In the genomic region with DNA sequence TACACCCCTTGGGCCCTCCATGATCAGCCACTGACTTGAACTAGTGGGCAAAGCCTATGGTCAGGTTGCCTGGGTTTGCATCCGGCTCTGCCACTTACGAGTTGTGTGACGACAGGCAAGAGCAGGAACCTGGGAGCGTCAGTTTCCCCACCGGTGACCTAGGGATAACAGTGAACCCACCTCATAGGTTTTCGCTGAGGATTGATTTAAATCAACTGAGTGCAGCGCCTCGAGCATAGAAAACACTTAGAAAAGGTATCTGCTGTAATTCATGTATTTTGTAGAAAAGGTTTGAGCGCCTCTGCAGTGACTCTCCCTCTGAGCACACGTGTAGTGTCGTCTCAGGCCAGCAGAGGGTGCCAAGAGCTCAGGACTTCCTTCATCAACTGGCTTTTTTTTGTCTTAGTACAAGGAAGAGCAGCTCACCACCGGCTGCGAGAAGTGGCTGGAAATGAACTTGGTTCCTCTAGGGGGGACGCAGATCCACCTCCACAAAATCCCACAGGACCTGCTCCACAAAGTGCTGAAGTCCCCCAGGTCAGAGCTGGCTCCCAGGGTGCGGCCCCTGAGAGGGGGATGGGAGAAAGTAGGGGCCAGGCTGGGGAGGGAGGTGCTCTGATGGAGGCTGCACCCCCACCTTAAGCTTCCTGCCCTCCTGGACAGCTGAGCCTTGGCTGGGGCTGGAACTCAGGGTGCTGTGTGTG, we compare ENCODE assay signal across 1 cellular context.
A peak's percentile ranks its signal among the peaks of the same experiment; 100 is the strongest.
TF ChIP-seq lines count a peak whose summit lies in the region.

No MANE protein-coding gene starts in this region.

TF ChIP-seq in HepG2, 621 proteins besides CTCF, POLR2A, EP300 and RAD21 (continued from another document and continues in another):
- TF ChIP-seq ZHX2 (IDR thresholded peaks at IDR 0.05; ENCODE audit: low read depth) (no peak), ZHX2 (CRISPR knock-in tag; IDR thresholded peaks at IDR 0.05; ENCODE audit: borderline replicate concordance) (0 out of 2 replicates have a peak, but pooled peaks have one; percentile 45), GATAD1 (CRISPR knock-in tag; IDR thresholded peaks at IDR 0.05) (no peak), ELF3 (CRISPR knock-in tag; IDR thresholded peaks at IDR 0.05) (peak; percentile 86), ZNF263 (CRISPR knock-in tag; IDR thresholded peaks at IDR 0.05) (peak; percentile 57; the same call in 1 of the 2 replicates), ZNF256 (CRISPR knock-in tag; conservative IDR thresholded peaks at IDR 0.05) (0 out of 2 replicates have a peak, but pooled peaks have one; percentile 47), ZNF224 (CRISPR knock-in tag; IDR thresholded peaks at IDR 0.05) (no peak), ZBTB40 (IDR thresholded peaks at IDR 0.05) (no peak), ZBTB40 (CRISPR knock-in tag; IDR thresholded peaks at IDR 0.05) (no peak), GFI1 (CRISPR knock-in tag; IDR thresholded peaks at IDR 0.05; ENCODE audit: borderline replicate concordance) (no peak), ZNF775 (CRISPR knock-in tag; IDR thresholded peaks at IDR 0.05; ENCODE audit: borderline replicate concordance) (no peak), HIVEP1 (CRISPR knock-in tag; IDR thresholded peaks at IDR 0.05) (no peak), ZNF841 (CRISPR knock-in tag; IDR thresholded peaks at IDR 0.05; ENCODE audit: borderline replicate concordance) (no peak), PHB2 (IDR thresholded peaks at IDR 0.05; ENCODE audit: partially characterized antibody) (no peak), NR1H2 (CRISPR knock-in tag; IDR thresholded peaks at IDR 0.05; ENCODE audit: borderline replicate concordance, low read depth) (no peak), ZFP37 (CRISPR knock-in tag; IDR thresholded peaks at IDR 0.05; ENCODE audit: borderline replicate concordance) (0 out of 2 replicates have a peak, but pooled peaks have one; percentile 32), SETDB1 (CRISPR knock-in tag; IDR thresholded peaks at IDR 0.05; ENCODE audit: borderline replicate concordance) (no peak), ZNF138 (CRISPR knock-in tag; IDR thresholded peaks at IDR 0.05; ENCODE audit: low read depth) (no peak), TAF15 (IDR thresholded peaks at IDR 0.05; ENCODE audit: low read depth, low read length, poor library complexity, severe bottlenecking) (no peak), ZNF276 (CRISPR knock-in tag; IDR thresholded peaks at IDR 0.05; ENCODE audit: low read depth) (no peak), ZFP36 (IDR thresholded peaks at IDR 0.05; ENCODE audit: borderline replicate concordance, low read depth, low read length, partially characterized antibody) (peak; percentile 44), FOXM1 (CRISPR knock-in tag; IDR thresholded peaks at IDR 0.05) (no peak), TMF1 (CRISPR knock-in tag; IDR thresholded peaks at IDR 0.05; ENCODE audit: low read depth) (no peak), ZBTB20 (CRISPR knock-in tag; IDR thresholded peaks at IDR 0.05; ENCODE audit: borderline replicate concordance, low read depth) (no peak), ZNF660 (CRISPR knock-in tag; IDR thresholded peaks at IDR 0.05; ENCODE audit: borderline replicate concordance, low read depth) (no peak), ATAD3A (CRISPR knock-in tag; IDR thresholded peaks at IDR 0.05) (no peak), ZNF580 (CRISPR knock-in tag; IDR thresholded peaks at IDR 0.05; ENCODE audit: borderline replicate concordance, low read depth) (peak; percentile 43; the same call in 1 of the 2 replicates)
- TF ChIP-seq, protein P1, sequence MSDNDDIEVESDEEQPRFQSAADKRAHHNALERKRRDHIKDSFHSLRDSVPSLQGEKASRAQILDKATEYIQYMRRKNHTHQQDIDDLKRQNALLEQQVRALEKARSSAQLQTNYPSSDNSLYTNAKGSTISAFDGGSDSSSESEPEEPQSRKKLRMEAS (IDR thresholded peaks at IDR 0.05), result peak; percentile 48; the same call in 1 of the 2 replicates
- TF ChIP-seq, protein P2, sequence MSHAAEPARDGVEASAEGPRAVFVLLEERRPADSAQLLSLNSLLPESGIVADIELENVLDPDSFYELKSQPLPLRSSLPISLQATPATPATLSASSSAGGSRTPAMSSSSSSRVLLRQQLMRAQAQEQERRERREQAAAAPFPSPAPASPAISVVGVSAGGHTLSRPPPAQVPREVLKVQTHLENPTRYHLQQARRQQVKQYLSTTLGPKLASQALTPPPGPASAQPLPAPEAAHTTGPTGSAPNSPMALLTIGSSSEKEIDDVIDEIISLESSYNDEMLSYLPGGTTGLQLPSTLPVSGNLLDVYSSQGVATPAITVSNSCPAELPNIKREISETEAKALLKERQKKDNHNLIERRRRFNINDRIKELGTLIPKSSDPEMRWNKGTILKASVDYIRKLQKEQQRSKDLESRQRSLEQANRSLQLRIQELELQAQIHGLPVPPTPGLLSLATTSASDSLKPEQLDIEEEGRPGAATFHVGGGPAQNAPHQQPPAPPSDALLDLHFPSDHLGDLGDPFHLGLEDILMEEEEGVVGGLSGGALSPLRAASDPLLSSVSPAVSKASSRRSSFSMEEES (CRISPR knock-in tag; IDR thresholded peaks at IDR 0.05), result no peak
- TF ChIP-seq, protein P3, sequence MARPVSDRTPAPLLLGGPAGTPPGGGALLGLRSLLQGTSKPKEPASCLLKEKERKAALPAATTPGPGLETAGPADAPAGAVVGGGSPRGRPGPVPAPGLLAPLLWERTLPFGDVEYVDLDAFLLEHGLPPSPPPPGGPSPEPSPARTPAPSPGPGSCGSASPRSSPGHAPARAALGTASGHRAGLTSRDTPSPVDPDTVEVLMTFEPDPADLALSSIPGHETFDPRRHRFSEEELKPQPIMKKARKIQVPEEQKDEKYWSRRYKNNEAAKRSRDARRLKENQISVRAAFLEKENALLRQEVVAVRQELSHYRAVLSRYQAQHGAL (CRISPR knock-in tag; IDR thresholded peaks at IDR 0.05; ENCODE audit: not compliant biosample characterization), result no peak
- TF ChIP-seq, protein P4, sequence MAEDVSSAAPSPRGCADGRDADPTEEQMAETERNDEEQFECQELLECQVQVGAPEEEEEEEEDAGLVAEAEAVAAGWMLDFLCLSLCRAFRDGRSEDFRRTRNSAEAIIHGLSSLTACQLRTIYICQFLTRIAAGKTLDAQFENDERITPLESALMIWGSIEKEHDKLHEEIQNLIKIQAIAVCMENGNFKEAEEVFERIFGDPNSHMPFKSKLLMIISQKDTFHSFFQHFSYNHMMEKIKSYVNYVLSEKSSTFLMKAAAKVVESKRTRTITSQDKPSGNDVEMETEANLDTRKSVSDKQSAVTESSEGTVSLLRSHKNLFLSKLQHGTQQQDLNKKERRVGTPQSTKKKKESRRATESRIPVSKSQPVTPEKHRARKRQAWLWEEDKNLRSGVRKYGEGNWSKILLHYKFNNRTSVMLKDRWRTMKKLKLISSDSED (CRISPR knock-in tag; IDR thresholded peaks at IDR 0.05), result no peak
